In genomic region chr3:123809597-123809996, GRCh38 we compare ENCODE assay signal across 26 cellular contexts.
DNase-seq lines count a peak whose midpoint lies in the region; ATAC-seq, FAIRE-seq and TF ChIP-seq lines count a peak whose summit lies in the region.
"Had no signal": no experiment of that assay in that cellular context is flagged by ENCODE, and none has a peak within 500 bp of the region (broad histone marks: within the 10 kb centered on the region; RNA-seq: fewer than 3 reads in every experiment).

No MANE protein-coding gene starts in this region.

- no TSS peak for BruUV-seq in MCF 10A (replicated peaks; lab: Mats Ljungman, UMichigan)

- no peak overlapping the region for H3K4me3 Mint-ChIP-seq in MCF 10A (ENCODE audit: unreplicated experiment)
- H3K4me3 Mint-ChIP-seq: activated CD8-positive, alpha-beta T cell treated with anti-CD3 and anti-CD28 coated beads, Interleukin-2, amount 10 ng/mL, durations not matched to agents 7 days and 5 days; activated naive CD4-positive, alpha-beta T cell treated with anti-CD3 and anti-CD28 coated beads for 36 hours; activated T-cell treated with anti-CD3 and anti-CD28 coated beads, Interleukin-2, amount 50 U/mL, for 4 hours; stimulated activated naive CD8-positive, alpha-beta T cell treated with anti-CD3 and anti-CD28 coated beads, Interleukin-15, amount 100 ng/mL, for 72 hours had no signal

- POLR2A ChIA-PET in MCF 10A (lab: Yijun Ruan, JAX): interaction anchor here (1.1 kb wide), 1 partner anchor 10 kb away, joined by 3 read pairs; no protein-coding TSS in a partner anchor

- no peaks in the 10 kb centered on the region for H3K27me3 Mint-ChIP-seq in MCF 10A (ENCODE audit: insufficient read depth, unreplicated experiment)
- H3K27me3 Mint-ChIP-seq: stimulated activated naive CD8-positive, alpha-beta T cell treated with anti-CD3 and anti-CD28 coated beads, Interleukin-15, amount 100 ng/mL, for 72 hours had no signal

- no peaks in the 10 kb centered on the region for H4K20me1 ChIP-seq in hepatocyte (ENCODE audit: insufficient read depth, poor library complexity, severe bottlenecking)
- H4K20me1 ChIP-seq: BLaER1 treated with 17β-estradiol and CSF1 and Interleukin-3, amounts not matched to agents 10 nM and 100 nM had no signal

- no peaks in the 10 kb centered on the region for H3K27me3 ChIP-seq in breast epithelium
- no peaks in the 10 kb centered on the region for H3K27me3 ChIP-seq in bronchial epithelial cell (ENCODE audit: control insufficient read depth, insufficient read depth, low read length)
- H3K27me3 ChIP-seq in hepatocyte: no peaks in the 10 kb centered on the region
- H3K27me3 ChIP-seq: BLaER1 treated with 17β-estradiol and CSF1 and Interleukin-3, amounts not matched to agents 10 nM and 100 nM; cardiac muscle cell; upper lobe of right lung had no signal

- H3K4me3 ChIP-seq in breast epithelium (no peak overlapping the region), bronchial epithelial cell (ENCODE audit: low read depth, low read length) (no peak overlapping the region), hepatocyte (no peak overlapping the region)
- H3K4me3 ChIP-seq: BLaER1 treated with 17β-estradiol and CSF1 and Interleukin-3, amounts not matched to agents 10 nM and 100 nM; cardiac muscle cell; smooth muscle cell; upper lobe of right lung had no signal

- no peak for FAIRE-seq in bronchial epithelial cell (lab: Jason Lieb, UNC)
- FAIRE-seq: GM12892 had no signal

- peak overlapping the region; percentile 68 to 78 for H3K27ac ChIP-seq in breast epithelium
- no peak overlapping the region for H3K27ac ChIP-seq in hepatocyte
- H3K27ac ChIP-seq: 22Rv1; BLaER1 treated with 17β-estradiol and CSF1 and Interleukin-3, amounts not matched to agents 10 nM and 100 nM; cardiac muscle cell; upper lobe of right lung had no signal

- intact Hi-C loops in breast epithelium (cut with DNase I; ENCODE audit: low total_unique reads) (no loop called here), MCF 10A (cut with micrococcal nuclease) (no loop called here)

- TF ChIP-seq POLR2A in breast epithelium (IDR thresholded peaks at IDR 0.05): no peak

- ATAC-seq in GM18861 (IDR thresholded peaks at IDR 0.05; ENCODE audit: unreplicated experiment): no peak
- ATAC-seq in GM21737 (IDR thresholded peaks at IDR 0.05; ENCODE audit: unreplicated experiment): no peak
- ATAC-seq: activated CD8-positive, alpha-beta T cell treated with anti-CD3 and anti-CD28 coated beads, Interleukin-2, amount 10 ng/mL, durations not matched to agents 7 days and 5 days; activated T-cell treated with anti-CD3 and anti-CD28 coated beads, Interleukin-2, amount 50 U/mL, for 4 hours; PC-3; stimulated activated naive CD8-positive, alpha-beta T cell treated with anti-CD3 and anti-CD28 coated beads, Interleukin-15, amount 100 ng/mL, for 72 hours; upper lobe of right lung had no signal

- WGBS in hepatocyte (ENCODE audit: low lambda C conversion rate, missing lambda C conversion rate): 90% methylated on average over 4 of the region's 4 CpGs

- no peaks in the 10 kb centered on the region for H3K36me3 ChIP-seq in breast epithelium
- H3K36me3 ChIP-seq in bronchial epithelial cell (ENCODE audit: control insufficient read depth, insufficient read depth, low read length): no peaks in the 10 kb centered on the region
- H3K36me3 ChIP-seq in hepatocyte (replicated peaks; ENCODE audit: insufficient read depth, low read depth): no peaks in the 10 kb centered on the region
- H3K36me3 ChIP-seq: cardiac muscle cell, upper lobe of right lung had no signal

- H3K27ac Mint-ChIP-seq in MCF 10A (ENCODE audit: low read depth, unreplicated experiment): no peak overlapping the region
- H3K27ac Mint-ChIP-seq: activated CD8-positive, alpha-beta T cell treated with anti-CD3 and anti-CD28 coated beads, Interleukin-2, amount 10 ng/mL, durations not matched to agents 7 days and 5 days; activated naive CD4-positive, alpha-beta T cell treated with anti-CD3 and anti-CD28 coated beads for 36 hours had no signal

- H3K9me3 Mint-ChIP-seq in MCF 10A (ENCODE audit: unreplicated experiment): no peaks in the 10 kb centered on the region
- H3K9me3 Mint-ChIP-seq: activated naive CD4-positive, alpha-beta T cell treated with anti-CD3 and anti-CD28 coated beads for 36 hours; activated T-cell treated with anti-CD3 and anti-CD28 coated beads, Interleukin-2, amount 50 U/mL, for 4 hours; stimulated activated naive CD8-positive, alpha-beta T cell treated with anti-CD3 and anti-CD28 coated beads, Interleukin-15, amount 100 ng/mL, for 72 hours had no signal

- DNase-seq in breast epithelium (ENCODE audit: low spot score in 2 of 2) (no peak), MCF 10A (ENCODE audit: unreplicated experiment) (no peak), bronchial epithelial cell (ENCODE audit: low read depth) (peak; percentile 44), foreskin melanocyte (peak; percentile 31), hepatocyte (ENCODE audit: low spot score) (no peak)
- no peak for DNase-seq in activated CD4-positive, alpha-beta T cell treated with anti-CD3 and anti-CD28 coated beads, Interleukin-2, amount 50 U/mL, for 1 hour
- DNase-seq: activated CD4-positive, CD25-positive, alpha-beta regulatory T cell; activated CD8-positive, alpha-beta T cell treated with anti-CD3 and anti-CD28 coated beads, Interleukin-2, amount 10 ng/mL, durations not matched to agents 7 days and 5 days; activated naive CD4-positive, alpha-beta T cell treated with anti-CD3 and anti-CD28 coated beads for 36 hours; activated T-cell treated with anti-CD3 and anti-CD28 coated beads, Interleukin-2, amount 50 U/mL, for 4 hours; effector CD4-positive, alpha-beta T cell; hypothalamus; NCI-H1436 treated with DMSO at 0.1 percent for 48 hours; NCI-H2171; NCI-H748 treated with DMSO at 0.1 percent for 48 hours; PC-3; stimulated activated CD4-positive, alpha-beta T cell treated with anti-CD3 and anti-CD28 coated beads, Interleukin-4, amount 100 ng/mL, for 1 hour; stimulated activated naive CD8-positive, alpha-beta T cell treated with anti-CD3 and anti-CD28 coated beads, Interleukin-15, amount 100 ng/mL, for 72 hours; upper lobe of right lung had no signal

- CTCF ChIA-PET in MCF 10A (lab: Yijun Ruan, JAX): interaction anchor here (1.3 kb wide), 1 partner anchor 86 kb away, joined by 4 read pairs; no protein-coding TSS in a partner anchor

- H3K4me2 ChIP-seq in hepatocyte: no peak overlapping the region
- H3K4me2 ChIP-seq: smooth muscle cell had no signal

- peaks cover 21% of the 10 kb centered on the region for H3K4me1 Mint-ChIP-seq in MCF 10A (ENCODE audit: insufficient read depth, unreplicated experiment)
- H3K4me1 Mint-ChIP-seq: stimulated activated naive CD8-positive, alpha-beta T cell treated with anti-CD3 and anti-CD28 coated beads, Interleukin-15, amount 100 ng/mL, for 72 hours had no signal

- H2AFZ ChIP-seq in hepatocyte: no peak overlapping the region

- H3K9me2 ChIP-seq in hepatocyte (replicated peaks; ENCODE audit: insufficient read depth): no peaks in the 10 kb centered on the region

- H3K9me3 ChIP-seq in breast epithelium (no peaks in the 10 kb centered on the region), hepatocyte (ENCODE audit: low read depth) (no peaks in the 10 kb centered on the region)
- H3K9me3 ChIP-seq: BLaER1 treated with 17β-estradiol and CSF1 and Interleukin-3, amounts not matched to agents 10 nM and 100 nM; upper lobe of right lung had no signal

- H3K4me1 ChIP-seq in breast epithelium (no peaks in the 10 kb centered on the region), hepatocyte (ENCODE audit: insufficient read depth) (no peaks in the 10 kb centered on the region)

- no peaks in the 10 kb centered on the region for H3K79me2 ChIP-seq in hepatocyte

- no peaks in the 10 kb centered on the region for H3K36me3 Mint-ChIP-seq in MCF 10A (ENCODE audit: insufficient read depth, unreplicated experiment)

- TF ChIP-seq CTCF in breast epithelium (IDR thresholded peaks at IDR 0.05) (no peak), MCF 10A (IDR thresholded peaks at IDR 0.05; ENCODE audit: unreplicated experiment) (no peak), bronchial epithelial cell (IDR thresholded peaks at IDR 0.05; ENCODE audit: insufficient read depth, low read length, severe bottlenecking) (no peak), hepatocyte (IDR thresholded peaks at IDR 0.05; ENCODE audit: poor library complexity) (no peak)

Comparison
In these comparisons a context has a peak if more than half of its experiments do, and no peak if none do; other contexts are left out.
1. DNase-seq: peak in bronchial epithelial cell (single experiment) and foreskin melanocyte (single experiment); none in breast epithelium (0 of 2), MCF 10A (single experiment), activated CD4-positive, alpha-beta T cell treated with anti-CD3 and anti-CD28 coated beads, Interleukin-2, amount 50 U/mL, for 1 hour (single experiment) and hepatocyte (single experiment).